Comparison of ENCODE assay signal across 14 cellular contexts in the genomic region with DNA sequence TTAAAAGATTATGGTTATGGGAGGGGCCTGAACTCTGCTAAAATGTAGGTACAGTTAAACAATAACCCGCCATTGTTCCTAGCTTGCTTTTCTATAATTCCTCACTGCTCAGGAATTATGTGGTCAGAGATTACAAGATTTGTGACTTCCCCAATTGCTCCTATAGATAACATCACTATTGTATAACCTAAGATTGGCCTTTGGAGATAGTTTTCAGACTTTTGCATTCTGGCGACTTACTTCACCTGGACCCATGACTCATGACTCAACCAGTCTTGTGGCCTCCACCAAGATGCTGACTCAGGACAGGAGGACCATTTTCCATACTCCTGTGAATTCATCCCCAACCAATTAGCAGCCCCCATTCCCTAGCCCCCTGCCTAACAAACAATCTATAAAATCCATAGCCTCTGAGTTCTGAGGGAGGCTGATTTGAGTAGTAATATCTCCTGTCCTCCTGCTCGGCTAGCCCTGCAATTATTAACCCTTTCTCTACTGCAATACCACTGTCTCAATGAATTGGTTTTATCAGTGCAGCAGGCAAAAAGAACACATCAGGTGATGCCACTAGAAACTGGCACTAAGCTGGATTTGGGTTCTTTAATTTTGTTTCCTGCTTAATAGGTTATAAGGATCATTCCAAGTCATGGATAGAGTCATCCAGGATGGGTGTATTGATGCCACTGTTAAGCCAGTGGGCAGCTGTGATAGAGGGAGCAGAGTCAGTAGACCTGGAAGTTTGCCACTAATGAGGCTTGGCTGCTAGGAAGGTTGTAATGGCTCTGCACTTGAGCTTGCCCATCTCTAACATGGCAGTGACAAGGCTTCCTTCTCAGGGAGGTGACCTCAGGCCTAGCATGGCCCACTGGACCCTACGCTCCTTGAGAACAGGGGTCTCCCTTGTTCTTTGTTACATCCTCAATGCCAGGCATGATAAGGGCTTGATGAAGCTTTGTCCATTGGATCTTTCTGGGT.
A peak's percentile ranks its signal among the peaks of the same experiment; 100 is the strongest.
DNase-seq lines count a peak whose midpoint lies in the region; ATAC-seq, FAIRE-seq and TF ChIP-seq lines count a peak whose summit lies in the region.
"Had no signal": no experiment of that assay in that cellular context is flagged by ENCODE, and none has a peak within 500 bp of the region (broad histone marks: within the 10 kb centered on the region; RNA-seq: fewer than 3 reads in every experiment).

No MANE protein-coding gene starts in this region.

- no peak for FAIRE-seq in HepG2 (lab: Jason Lieb, UNC)
- FAIRE-seq: G401.6 had no signal

- H3K36me3 ChIP-seq in HepG2 (replicated peaks in 1 of 2; ENCODE audit: control insufficient read depth in 1 of 2, insufficient read depth in 2 of 2, low read length in 2 of 2) (no peaks in the 10 kb centered on the region), right lobe of liver (no peaks in the 10 kb centered on the region)

- intact Hi-C loops in HepG2 (cut with micrococcal nuclease; ENCODE audit: unreplicated experiment) = no loop called here
- intact Hi-C loops in right lobe of liver (cut with DNase I) = no loop called here

- WGBS in HepG2 (ENCODE audit: low lambda C conversion rate) = 23% methylated on average over 4 of the region's 4 CpGs
- 54% methylated on average over 3 of the region's 4 CpGs for WGBS in right lobe of liver (ENCODE audit: insufficient coverage, low coverage, low lambda C conversion rate, missing lambda C conversion rate)

- H3K4me1 Mint-ChIP-seq in endothelial cell (ENCODE audit: unreplicated experiment) = no peaks in the 10 kb centered on the region

- no peak for DNase-seq in HepG2 (ENCODE audit: low spot score)
- no peak for DNase-seq in right lobe of liver
- peak; percentile 83 for DNase-seq in RPMI7951 (ENCODE audit: low read depth)
- DNase-seq in fibroblast of the aortic adventitia (ENCODE audit: low read depth) = peak; percentile 84
- no peak for DNase-seq in endothelial cell (ENCODE audit: low spot score)
- DNase-seq in coronary artery (ENCODE audit: low spot score) = no peak
- DNase-seq: activated CD4-positive, alpha-beta T cell treated with anti-CD3 and anti-CD28 coated beads for 48 hours; activated naive CD4-positive, alpha-beta T cell had no signal

- H3K4me1 ChIP-seq in HepG2 (ENCODE audit: insufficient read depth, low read length) = no peaks in the 10 kb centered on the region
- H3K4me1 ChIP-seq in right lobe of liver = no peaks in the 10 kb centered on the region

- BruUV-seq in HepG2 (replicated peaks; lab: Mats Ljungman, UMichigan) = no TSS peak

- H2AFZ ChIP-seq in HepG2 (ENCODE audit: low read length) = no peak overlapping the region

- no peak for TF ChIP-seq EP300 in HepG2 (IDR thresholded peaks at IDR 0.05; ENCODE audit: low read depth in 2 of 2, low read length in 2 of 2)
- TF ChIP-seq EP300 in HepG2 (CRISPR knock-in tag; IDR thresholded peaks at IDR 0.05; ENCODE audit: borderline replicate concordance) = no peak

- in situ Hi-C loops in HepG2 (cut with HindIII; ENCODE audit: extremely low pct_ligation_motif_present, low pct_unique_long_range_greater_than_20kb) = no loop called here

- H3K4me2 ChIP-seq in HepG2 (ENCODE audit: low read depth, low read length) = no peak overlapping the region
- H3K4me2 ChIP-seq: KMS-11 had no signal

- no peaks in the 10 kb centered on the region; a peak in 1 of 5 replicates for H3K27me3 ChIP-seq in HepG2 (ENCODE audit: control insufficient read depth in 1 of 2, insufficient read depth in 2 of 2, low read length in 2 of 2)
- H3K27me3 ChIP-seq in right lobe of liver = no peaks in the 10 kb centered on the region

- no peak overlapping the region for H3K27ac Mint-ChIP-seq in endothelial cell (ENCODE audit: unreplicated experiment)
- H3K27ac Mint-ChIP-seq: progenitor cell of endocrine pancreas had no signal

- ATAC-seq in HepG2 = no peak
- ATAC-seq in right lobe of liver = no peak
- ATAC-seq in GM21447 (IDR thresholded peaks at IDR 0.05; ENCODE audit: unreplicated experiment) = no peak
- no peak for ATAC-seq in GM18870 (IDR thresholded peaks at IDR 0.05; ENCODE audit: unreplicated experiment)
- ATAC-seq: stimulated activated memory B cell treated with anti-CD40 and anti-IgM and Interleukin-4, amounts not matched to agents 10 μg/mL and 1 μg/mL and 100 μg/mL, for 72 hours had no signal

- H3K9me3 Mint-ChIP-seq in endothelial cell (ENCODE audit: unreplicated experiment) = no peaks in the 10 kb centered on the region
- H3K9me3 Mint-ChIP-seq: stimulated activated memory B cell treated with anti-CD40 and anti-IgM and Interleukin-4, amounts not matched to agents 10 μg/mL and 1 μg/mL and 100 μg/mL, for 72 hours had no signal

- no peaks in the 10 kb centered on the region for H3K27me3 Mint-ChIP-seq in endothelial cell (ENCODE audit: unreplicated experiment)
- H3K27me3 Mint-ChIP-seq: stimulated activated memory B cell treated with anti-CD40 and anti-IgM and Interleukin-4, amounts not matched to agents 10 μg/mL and 1 μg/mL and 100 μg/mL, for 72 hours had no signal

- no peak for TF ChIP-seq RAD21 in HepG2 (CRISPR knock-in tag; IDR thresholded peaks at IDR 0.05)

- TF ChIP-seq CTCF in HepG2 (CRISPR knock-in tag; IDR thresholded peaks at IDR 0.05) (no peak), right lobe of liver (IDR thresholded peaks at IDR 0.05) (no peak), fibroblast of the aortic adventitia (IDR thresholded peaks at IDR 0.05; ENCODE audit: insufficient read depth, low read length) (no peak), endothelial cell (IDR thresholded peaks at IDR 0.05; ENCODE audit: unreplicated experiment) (no peak), coronary artery (IDR thresholded peaks at IDR 0.05) (no peak)

- TF ChIP-seq POLR2A in HepG2 (IDR thresholded peaks at IDR 0.05; ENCODE audit: insufficient read depth in 1 of 2, low read depth in 2 of 2, low read length in 2 of 2) (no peak), right lobe of liver (IDR thresholded peaks at IDR 0.05) (no peak)

- H3K9me3 ChIP-seq in HepG2 (ENCODE audit: low read length) = peaks cover 11% of the 10 kb centered on the region
- H3K9me3 ChIP-seq in right lobe of liver = no peaks in the 10 kb centered on the region

- H3K79me2 ChIP-seq in HepG2 (ENCODE audit: insufficient read depth, low read length) = no peaks in the 10 kb centered on the region

- no peak overlapping the region for H3K4me3 ChIP-seq in HepG2 (replicated peaks in 1 of 3; ENCODE audit: insufficient read depth in 1 of 3, low read depth in 2 of 3, low read length in 3 of 3)
- no peak overlapping the region for H3K4me3 ChIP-seq in right lobe of liver
- H3K4me3 ChIP-seq in fibroblast of the aortic adventitia (ENCODE audit: low read depth, low read length) = no peak overlapping the region
- H3K4me3 ChIP-seq in coronary artery = no peak overlapping the region

- no peaks in the 10 kb centered on the region for H4K20me1 ChIP-seq in HepG2 (ENCODE audit: insufficient read depth, low read length)

- H3K36me3 Mint-ChIP-seq in endothelial cell (ENCODE audit: low read depth, unreplicated experiment) = no peaks in the 10 kb centered on the region

- H3K9ac ChIP-seq in HepG2 (ENCODE audit: insufficient read depth, low read depth, low read length) = no peak overlapping the region
- H3K9ac ChIP-seq: KMS-11 had no signal

- H3K27ac ChIP-seq in HepG2 (ENCODE audit: extremely low read length, insufficient read depth, low read length) (no peak overlapping the region), right lobe of liver (no peak overlapping the region), coronary artery (no peak overlapping the region)
- H3K27ac ChIP-seq: KMS-11 had no signal

- CTCF ChIA-PET in HepG2 (lab: Yijun Ruan, JAX; ENCODE audit: low intra/inter-chr PET ratio, low total read pairs) = no interaction called here

- POLR2A ChIA-PET in HepG2 (lab: Yijun Ruan, JAX) = no interaction called here

- H3K4me3 Mint-ChIP-seq in endothelial cell (ENCODE audit: unreplicated experiment) = no peak overlapping the region
- H3K4me3 Mint-ChIP-seq: stimulated activated memory B cell treated with anti-CD40 and anti-IgM and Interleukin-4, amounts not matched to agents 10 μg/mL and 1 μg/mL and 100 μg/mL, for 72 hours had no signal

TF ChIP-seq in HepG2, 621 proteins besides CTCF, POLR2A, EP300 and RAD21:
- TF ChIP-seq ARNTL (CRISPR knock-in tag; IDR thresholded peaks at IDR 0.05) = no peak
- TF ChIP-seq MAFF (IDR thresholded peaks at IDR 0.05; ENCODE audit: low read depth, low read length) = 0 out of 2 replicates have a peak, but pooled peaks have one; percentile 11
- TF ChIP-seq MAFK (conservative IDR thresholded peaks at IDR 0.05 in 1 of 2, IDR thresholded peaks at IDR 0.05 in 1 of 2; ENCODE audit: low read length in 2 of 2) = peak in 1 of 2 experiments; percentile 36; a peak in 1 of 4 replicates

Comparison
In these comparisons a context has a peak if more than half of its experiments do, and no peak if none do; other contexts are left out.
1. DNase-seq: peak in RPMI7951 (single experiment) and fibroblast of the aortic adventitia (single experiment); none in HepG2 (single experiment), right lobe of liver (0 of 3), endothelial cell (single experiment) and coronary artery (single experiment).